ENCODE assay signal across 15 cellular contexts in the genomic region with DNA sequence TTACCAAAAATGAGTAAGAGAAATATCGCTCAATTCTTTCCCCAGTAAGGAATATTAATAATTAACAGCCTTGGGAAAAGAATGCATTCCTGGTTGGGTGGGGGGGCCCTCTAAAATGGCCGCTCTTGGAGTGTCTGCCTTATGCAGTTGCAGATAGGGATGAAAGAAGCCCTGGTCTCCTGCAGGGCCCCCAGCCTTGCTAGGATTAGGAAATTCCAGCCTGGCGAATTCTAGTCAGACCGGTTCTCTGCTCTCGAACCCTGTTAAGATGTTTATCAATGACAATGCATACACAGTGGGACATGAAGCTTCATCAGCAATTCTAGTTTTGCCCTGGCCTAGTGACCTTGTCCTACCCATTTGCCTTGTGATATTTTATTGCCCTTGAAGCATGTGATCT.
DNase-seq lines count a peak whose midpoint lies in the region; TF ChIP-seq lines count a peak whose summit lies in the region.
"Had no signal": no experiment of that assay in that cellular context is flagged by ENCODE, and none has a peak within 500 bp of the region (broad histone marks: within the 10 kb centered on the region; RNA-seq: fewer than 3 reads in every experiment).

No MANE protein-coding gene starts in this region.

- H2BK5ac ChIP-seq in mesenchymal stem cell (ENCODE audit: low read depth, low read length, poor library complexity, severe bottlenecking), result peak overlapping the region; percentile 44

- TF ChIP-seq CTCF in Calu3 (IDR thresholded peaks at IDR 0.05; ENCODE audit: unreplicated experiment) (no peak), epithelial cell of esophagus (IDR thresholded peaks at IDR 0.05; ENCODE audit: insufficient read depth, low read depth, low read length, missing control alignments) (no peak), GM10266 (IDR thresholded peaks at IDR 0.05; ENCODE audit: control insufficient read depth, insufficient read depth, low read depth, missing control alignments) (no peak)

- peak overlapping the region; percentile 13 for H3K4me3 Mint-ChIP-seq in Calu3 (ENCODE audit: low read depth, unreplicated experiment)

- H3K36me3 ChIP-seq in HUES48 (ENCODE audit: control insufficient read depth, insufficient read depth, low read length) (no peaks in the 10 kb centered on the region), mesenchymal stem cell (ENCODE audit: control insufficient read depth in 1 of 2, insufficient read depth in 2 of 2, low read depth in 1 of 2, low read length in 2 of 2) (no peaks in the 10 kb centered on the region)

- H2AFZ ChIP-seq in mesenchymal stem cell (ENCODE audit: low read depth, low read length), result no peak overlapping the region

- no peak overlapping the region for H3K14ac ChIP-seq in mesenchymal stem cell (ENCODE audit: low read length in 2 of 2)

- no peak overlapping the region for H2BK120ac ChIP-seq in mesenchymal stem cell (ENCODE audit: low read depth, low read length)

- H3K23ac ChIP-seq in mesenchymal stem cell (ENCODE audit: low read length in 2 of 2), result no peak overlapping the region

- BruUV-seq in Calu3 (replicated peaks; lab: Mats Ljungman, UMichigan), result no TSS peak

- H3K4me1 ChIP-seq in HUES48 (ENCODE audit: control insufficient read depth, insufficient read depth, low read length), result peaks cover 9% of the 10 kb centered on the region
- no peaks in the 10 kb centered on the region for H3K4me1 ChIP-seq in mesenchymal stem cell (ENCODE audit: control insufficient read depth, insufficient read depth, low read depth, low read length)

- H3K9me3 ChIP-seq in HUES48 (ENCODE audit: control insufficient read depth, insufficient read depth, low read length) (peaks cover 21% of the 10 kb centered on the region), mesenchymal stem cell (ENCODE audit: control insufficient read depth, low read length) (no peaks in the 10 kb centered on the region)

- H4K91ac ChIP-seq in mesenchymal stem cell (ENCODE audit: low read length), result no peak overlapping the region

- H3K9ac ChIP-seq in HUES48 (ENCODE audit: low read depth, low read length), result no peak overlapping the region
- H3K9ac ChIP-seq in mesenchymal stem cell (ENCODE audit: low read length), result no peak overlapping the region

- no peak overlapping the region for H4K8ac ChIP-seq in mesenchymal stem cell (ENCODE audit: low read length)

- no peaks in the 10 kb centered on the region for H3K79me1 ChIP-seq in mesenchymal stem cell (replicated peaks; ENCODE audit: low read length, poor library complexity, severe bottlenecking)

- DNase-seq in Calu3 (peak; percentile 74), epithelial cell of esophagus (ENCODE audit: low read depth) (peak; percentile 1), mesenchymal stem cell (no peak), OCI-M2 (lab: John Stamatoyannopoulos, UW; ENCODE audit: unreplicated experiment) (no peak), GM10266 (ENCODE audit: extremely low spot score) (no peak), SKM-1 (lab: John Stamatoyannopoulos, UW; ENCODE audit: unreplicated experiment) (no peak)
- DNase-seq in activated CD4-positive, CD25-positive, alpha-beta regulatory T cell treated with anti-CD3 and anti-CD28 coated beads, Interleukin-2, amount 50 U/mL, for 72 hours, result no peak
- DNase-seq: NCI-H1105 treated with DMSO at 0.1 percent for 48 hours, NCI-H1694 treated with DMSO at 0.1 percent for 48 hours, NCI-H345, NCI-H526, Right ventricle myocardium superior had no signal

- intact Hi-C loops in Calu3 (cut with micrococcal nuclease; ENCODE audit: unreplicated experiment), result loop anchor here (5.0 kb wide), 1 partner anchor 101 kb away; no protein-coding TSS in a partner anchor

- H3K27ac ChIP-seq in HUES48 (ENCODE audit: low read depth, low read length) (peak overlapping the region; percentile 53), mesenchymal stem cell (ENCODE audit: low read length, poor library complexity, severe bottlenecking) (peak overlapping the region; percentile 80)
- H3K27ac ChIP-seq: C4-2B, SK-N-MC had no signal

- peaks cover 16% of the 10 kb centered on the region for H3K4me1 Mint-ChIP-seq in Calu3 (ENCODE audit: low read depth, unreplicated experiment)

- no peak overlapping the region for H2BK15ac ChIP-seq in mesenchymal stem cell (ENCODE audit: low read depth, poor library complexity, severe bottlenecking)

- H3K4ac ChIP-seq in mesenchymal stem cell (ENCODE audit: low read depth in 1 of 2, low read length in 2 of 2), result no peak overlapping the region

- H3K27me3 ChIP-seq in HUES48 (ENCODE audit: control insufficient read depth, insufficient read depth, low read length) (no peaks in the 10 kb centered on the region), mesenchymal stem cell (ENCODE audit: control insufficient read depth in 1 of 2, insufficient read depth in 1 of 2, low read length in 2 of 2) (no peaks in the 10 kb centered on the region)

- no peak overlapping the region for H2AK5ac ChIP-seq in mesenchymal stem cell (ENCODE audit: low read length, severe bottlenecking)

- H3K4me3 ChIP-seq in HUES48 (ENCODE audit: low read depth, low read length) (no peak overlapping the region; the same call in 1 of the 2 replicates), epithelial cell of esophagus (ENCODE audit: low read length) (no peak overlapping the region), mesenchymal stem cell (ENCODE audit: insufficient read depth in 1 of 2, low read depth in 1 of 2, low read length in 2 of 2) (no peak overlapping the region)
- H3K4me3 ChIP-seq: SK-N-MC had no signal

- H3K18ac ChIP-seq in mesenchymal stem cell (ENCODE audit: low read depth in 1 of 2, low read length in 2 of 2), result no peak overlapping the region

- H2BK12ac ChIP-seq in mesenchymal stem cell (ENCODE audit: low read length in 2 of 2), result no peak overlapping the region

- H3K36me3 Mint-ChIP-seq in Calu3 (ENCODE audit: insufficient read depth, unreplicated experiment), result no peaks in the 10 kb centered on the region

- no peak overlapping the region for H3K4me2 ChIP-seq in mesenchymal stem cell (ENCODE audit: low read length, poor library complexity, severe bottlenecking)

- H3K27me3 Mint-ChIP-seq in Calu3 (ENCODE audit: unreplicated experiment), result no peaks in the 10 kb centered on the region

- peak overlapping the region; percentile 40 for H3K27ac Mint-ChIP-seq in Calu3 (ENCODE audit: unreplicated experiment)

- 94% methylated on average over 4 of the region's 5 CpGs for WGBS in mesenchymal stem cell

- CTCF ChIA-PET in Calu3 (lab: Charles Lee), result no interaction called here

- no peaks in the 10 kb centered on the region for H3K9me3 Mint-ChIP-seq in Calu3 (ENCODE audit: low read depth, unreplicated experiment)

Comparison
In these comparisons a context has a peak if more than half of its experiments do, and no peak if none do; other contexts are left out.
1. DNase-seq: peak in Calu3 (single experiment) and epithelial cell of esophagus (single experiment); none in mesenchymal stem cell (single experiment), OCI-M2 (single experiment), GM10266 (single experiment), SKM-1 (single experiment) and activated CD4-positive, CD25-positive, alpha-beta regulatory T cell treated with anti-CD3 and anti-CD28 coated beads, Interleukin-2, amount 50 U/mL, for 72 hours (single experiment).